19 cellular contexts compared by ENCODE assay signal in genomic region chr16:67441907-67442306, GRCh38. TPM values are rescaled to one million over a fixed set of nuclear protein-coding genes. Genes with fewer than 3 reads are reported as not detected.
DNase-seq lines count a peak whose midpoint lies in the region; ATAC-seq and TF ChIP-seq lines count a peak whose summit lies in the region.
"Had no signal": no experiment of that assay in that cellular context is flagged by ENCODE, and none has a peak within 500 bp of the region (broad histone marks: within the 10 kb centered on the region; RNA-seq: fewer than 3 reads in every experiment).

No MANE protein-coding gene starts in this region.

- H3K4me3 ChIP-seq in H7 (ENCODE audit: insufficient read depth, low read depth, low read length): no peak overlapping the region
- no peak overlapping the region for H3K4me3 ChIP-seq in WERI-Rb-1 (ENCODE audit: low read depth, low read length)
- H3K4me3 ChIP-seq in left lung: no peak overlapping the region
- H3K4me3 ChIP-seq in gastrocnemius medialis: no peak overlapping the region
- H3K4me3 ChIP-seq in ascending aorta: no peak overlapping the region
- H3K4me3 ChIP-seq: BLaER1, coronary artery, esophagus squamous epithelium had no signal

- intact Hi-C loops in left lung (cut with DNase I): no loop called here
- intact Hi-C loops in gastrocnemius medialis (cut with DNase I; ENCODE audit: low total_unique reads): no loop called here
- intact Hi-C loops in ascending aorta (cut with DNase I): no loop called here

- no peak for TF ChIP-seq CTCF in WERI-Rb-1 (IDR thresholded peaks at IDR 0.05; ENCODE audit: low read depth, low read length)
- no peak for TF ChIP-seq CTCF in left lung (IDR thresholded peaks at IDR 0.05)
- no peak for TF ChIP-seq CTCF in gastrocnemius medialis (IDR thresholded peaks at IDR 0.05 in 4 of 5, conservative IDR thresholded peaks at IDR 0.05 in 1 of 5)
- no peak for TF ChIP-seq CTCF in ascending aorta (IDR thresholded peaks at IDR 0.05)

- H3K4me1 ChIP-seq in left lung (peaks cover 12 to 42% of the 10 kb centered on the region in 2 donors), gastrocnemius medialis (peaks cover 56 to 61% of the 10 kb centered on the region in 2 donors), ascending aorta (peaks cover 0 to 4% of the 10 kb centered on the region in 2 donors)

- ATAC-seq in left lung (peak; percentile 1), gastrocnemius medialis (peak; percentile 22 to 56), GM18909 (IDR thresholded peaks at IDR 0.05; ENCODE audit: poor library complexity, unreplicated experiment) (no peak)

- H3K27ac ChIP-seq in WERI-Rb-1 (peak overlapping the region; percentile 68), left lung (peak overlapping the region in 1 of 2 donors; percentile 56), gastrocnemius medialis (peak overlapping the region in 3 of 4 donors; percentile 11 to 64 (median 35)), ascending aorta (no peak overlapping the region)
- H3K27ac ChIP-seq: BLaER1, coronary artery had no signal

- H3K27me3 ChIP-seq in H7 (ENCODE audit: control insufficient read depth, insufficient read depth, low read length) (no peaks in the 10 kb centered on the region), WERI-Rb-1 (ENCODE audit: insufficient read depth, low read depth, severe bottlenecking) (no peaks in the 10 kb centered on the region), left lung (no peaks in the 10 kb centered on the region), gastrocnemius medialis (no peaks in the 10 kb centered on the region), ascending aorta (no peaks in the 10 kb centered on the region)
- H3K27me3 ChIP-seq: BLaER1, esophagus squamous epithelium had no signal

- TF ChIP-seq POLR2A in gastrocnemius medialis (IDR thresholded peaks at IDR 0.05): no peak

- H3K36me3 ChIP-seq in H7 (replicated peaks; ENCODE audit: control insufficient read depth, insufficient read depth, low read length) (peaks cover 1% of the 10 kb centered on the region), WERI-Rb-1 (peaks cover 45% of the 10 kb centered on the region), left lung (peaks cover 0 to 98% of the 10 kb centered on the region in 2 donors), gastrocnemius medialis (peaks cover 0 to 26% of the 10 kb centered on the region in 2 donors), ascending aorta (peaks cover 28 to 43% of the 10 kb centered on the region in 2 donors)

- H3K9me3 ChIP-seq in WERI-Rb-1 (ENCODE audit: severe bottlenecking): no peaks in the 10 kb centered on the region
- H3K9me3 ChIP-seq in left lung: no peaks in the 10 kb centered on the region
- H3K9me3 ChIP-seq in gastrocnemius medialis: no peaks in the 10 kb centered on the region
- no peaks in the 10 kb centered on the region for H3K9me3 ChIP-seq in ascending aorta
- H3K9me3 ChIP-seq: BLaER1, esophagus squamous epithelium, SK-N-SH had no signal

- in situ Hi-C loops in gastrocnemius medialis (cut with MboI; ENCODE audit: low sequenced_read_pairs in 4 of 4): no loop called here

- peak; percentile 46 for DNase-seq in H7
- no peak for DNase-seq in WERI-Rb-1
- DNase-seq in left lung: no peak
- DNase-seq in gastrocnemius medialis: peak; percentile 36 to 52
- no peak for DNase-seq in OCI-M2 (lab: John Stamatoyannopoulos, UW; ENCODE audit: unreplicated experiment)
- DNase-seq in ascending aorta (ENCODE audit: low spot score in 2 of 2): no peak
- DNase-seq in NCI-H2081 (lab: John Stamatoyannopoulos, UW): no peak
- DNase-seq: activated B cell treated with CpG ODN at 0.5 μM for 24 hours; activated CD8-positive, alpha-beta memory T cell treated with anti-CD3 and anti-CD28 coated beads, Interleukin-2, amount 50 U/mL, for 4 hours; esophagus squamous epithelium; Karpas-422; stimulated activated CD4-positive, alpha-beta T cell treated with anti-CD3 and anti-CD28 coated beads, Interleukin-4, amount 100 ng/mL, for 24 hours; stimulated activated naive CD4-positive, alpha-beta T cell treated with Interleukin-2 at 50 U/mL for 16 hours had no signal

RNA-seq across cellular contexts. Expression of gene HSD11B2, which starts 11.0 kb away (rescaled TPM):
- 25.1 and 35.1 TPM in 2 replicates for total RNA-seq in H7 (2014; rRNA removed; shearing (Covaris generic))
- total RNA-seq in left lung (1 to 10 TPM; 2.5 to 3.9 TPM), gastrocnemius medialis (1 to 10 TPM in 2 of 4 donors, not detected in 2; 2.3 to 4.1 TPM), ascending aorta (2.4 TPM)
- total RNA-seq: lung microvascular endothelial cell had no signal

RNA-seq across cellular contexts. Expression of gene ZDHHC1, which starts 25.6 kb away (rescaled TPM):
- total RNA-seq in H7 (2014; rRNA removed; shearing (Covaris generic)): 8.0 and 10.3 TPM in 2 replicates
- total RNA-seq in left lung (10 to 100 TPM; 14.4 to 14.7 TPM), gastrocnemius medialis (10 to 100 TPM in 1 of 4 donors, 1 to 10 TPM in 3; 4.4 to 11.0 (median 8.9) TPM), ascending aorta (82.7 TPM)

RNA-seq across cellular contexts. Expression of gene ATP6V0D1, which starts 39.0 kb away (rescaled TPM):
- 58.4 and 76.9 TPM in 2 replicates for total RNA-seq in H7 (2014; rRNA removed; shearing (Covaris generic))
- 100 to 1,000 TPM; 142 to 185 TPM for total RNA-seq in left lung
- 100 to 1,000 TPM; 117 to 211 (median 157) TPM for total RNA-seq in gastrocnemius medialis
- total RNA-seq in ascending aorta: 64.3 TPM

RNA-seq across cellular contexts. Expression of gene AGRP, which starts 41.4 kb away (rescaled TPM):
- total RNA-seq in H7 (2014; rRNA removed; shearing (Covaris generic)): 1.1 TPM in 1 of 2 replicates, not detected in the other
- total RNA-seq in left lung: 1 to 10 TPM; 1.5 to 1.9 TPM
- not detected for total RNA-seq in gastrocnemius medialis
- not detected for total RNA-seq in ascending aorta
- total RNA-seq: activated B cell treated with CpG ODN at 0.5 μM for 24 hours, esophagus squamous epithelium, H1, lung microvascular endothelial cell had no signal

RNA-seq across cellular contexts. Expression of gene TPPP3, which starts 48.6 kb away (rescaled TPM):
- 0.44 and 0.80 TPM in 2 replicates for total RNA-seq in H7 (2014; rRNA removed; shearing (Covaris generic))
- 10 to 100 TPM; 79.2 to 91.3 TPM for total RNA-seq in left lung
- 10 to 100 TPM in 2 of 4 donors, 1 to 10 TPM in 2; 2.2 to 31.9 (median 7.1) TPM for total RNA-seq in gastrocnemius medialis
- 2.8 TPM for total RNA-seq in ascending aorta
- total RNA-seq: activated B cell treated with CpG ODN at 0.5 μM for 24 hours, lung microvascular endothelial cell had no signal

Comparison
In these comparisons a context has a peak if more than half of its experiments do, and no peak if none do; other contexts are left out.
1. DNase-seq: peak in H7 (single experiment) and gastrocnemius medialis (2 of 2); none in WERI-Rb-1 (single experiment), left lung (0 of 2), OCI-M2 (single experiment), ascending aorta (0 of 2) and NCI-H2081 (0 of 2).
2. H3K27ac ChIP-seq: peak in WERI-Rb-1 (single experiment) and gastrocnemius medialis (3 of 4); none in ascending aorta (0 of 2).